ENCODE assay signal across 26 cellular contexts in genomic region chr15:71185706-71186105, GRCh38.
"Had no signal": no experiment of that assay in that cellular context is flagged by ENCODE, and none has a peak within 500 bp of the region (broad histone marks: within the 10 kb centered on the region; RNA-seq: fewer than 3 reads in every experiment).

No MANE protein-coding gene starts in this region.

- H3K27me3 ChIP-seq: brain microvascular endothelial cell, Peyer's patch had no signal

- H3K4me1 Mint-ChIP-seq: activated CD4-positive, alpha-beta T cell treated with anti-CD3 and anti-CD28 coated beads, Interleukin-2, amount 10 ng/mL, durations not matched to agents 7 days and 5 days had no signal

- H3K9me3 Mint-ChIP-seq: activated CD4-positive, alpha-beta T cell treated with anti-CD3 and anti-CD28 coated beads, Interleukin-2, amount 10 ng/mL, durations not matched to agents 7 days and 5 days; activated naive CD4-positive, alpha-beta T cell treated with anti-CD3 and anti-CD28 coated beads for 36 hours; activated T-cell treated with anti-CD3 and anti-CD28 coated beads, Interleukin-2, amount 50 U/mL, for 24 hours; activated T-helper 2 cell treated with anti-CD3 and anti-CD28 coated beads, Interferon-gamma antibody, Interleukin-2, Interleukin-4, amounts not matched to agents 10 μg/mL and 5 μg/mL and 100 μg/mL, durations not matched to agents 14 hours and 24 hours and 36 hours had no signal

- H3K9me3 ChIP-seq: Peyer's patch had no signal

- H3K36me3 Mint-ChIP-seq: activated naive CD4-positive, alpha-beta T cell treated with anti-CD3 and anti-CD28 coated beads, Interleukin-2, amount 50 U/mL, for 72 hours had no signal

- H3K36me3 ChIP-seq: Peyer's patch, WERI-Rb-1 had no signal

- H3K4me1 ChIP-seq: Peyer's patch had no signal

- ATAC-seq: activated CD8-positive, alpha-beta T cell treated with anti-CD3 and anti-CD28 coated beads, Interleukin-2, amount 10 ng/mL, durations not matched to agents 7 days and 5 days; activated naive CD4-positive, alpha-beta T cell treated with anti-CD3 and anti-CD28 coated beads, Interleukin-2, amount 50 U/mL, for 72 hours had no signal

- H3K27ac ChIP-seq: brain microvascular endothelial cell, KMS-11, Peyer's patch, WERI-Rb-1 had no signal

- H3K4me3 ChIP-seq: Peyer's patch had no signal

- H3K4me3 Mint-ChIP-seq: activated CD4-positive, alpha-beta T cell treated with anti-CD3 and anti-CD28 coated beads, Interleukin-2, amount 10 ng/mL, durations not matched to agents 7 days and 5 days; activated CD8-positive, alpha-beta T cell treated with anti-CD3 and anti-CD28 coated beads, Interleukin-2, amount 10 ng/mL, durations not matched to agents 7 days and 5 days; activated naive CD4-positive, alpha-beta T cell treated with anti-CD3 and anti-CD28 coated beads for 36 hours; activated T-cell treated with anti-CD3 and anti-CD28 coated beads, Interleukin-2, amount 50 U/mL, for 24 hours had no signal

- H3K27ac Mint-ChIP-seq: activated CD4-positive, alpha-beta T cell treated with anti-CD3 and anti-CD28 coated beads, Interleukin-2, amount 10 ng/mL, durations not matched to agents 7 days and 5 days; activated CD8-positive, alpha-beta T cell treated with anti-CD3 and anti-CD28 coated beads, Interleukin-2, amount 10 ng/mL, durations not matched to agents 7 days and 5 days; activated naive CD4-positive, alpha-beta T cell treated with anti-CD3 and anti-CD28 coated beads for 36 hours; activated naive CD4-positive, alpha-beta T cell treated with anti-CD3 and anti-CD28 coated beads, Interleukin-2, amount 50 U/mL, for 72 hours; activated T-cell treated with anti-CD3 and anti-CD28 coated beads, Interleukin-2, amount 50 U/mL, for 24 hours; activated T-helper 2 cell treated with anti-CD3 and anti-CD28 coated beads, Interferon-gamma antibody, Interleukin-2, Interleukin-4, amounts not matched to agents 10 μg/mL and 5 μg/mL and 100 μg/mL, durations not matched to agents 14 hours and 24 hours and 36 hours had no signal

- DNase-seq: activated CD4-positive, alpha-beta T cell treated with anti-CD3 and anti-CD28 coated beads, Interleukin-2, amount 10 ng/mL, durations not matched to agents 7 days and 5 days; activated CD4-positive, alpha-beta T cell treated with anti-CD3 and anti-CD28 coated beads, Interleukin-2, amount 50 U/mL, for 48 hours; activated CD4-positive, CD25-positive, alpha-beta regulatory T cell; activated CD8-positive, alpha-beta T cell treated with anti-CD3 and anti-CD28 coated beads, Interleukin-2, amount 10 ng/mL, durations not matched to agents 7 days and 5 days; activated gamma-delta T cell treated with Interleukin-2 at 50 U/mL for 16 hours; activated naive CD4-positive, alpha-beta T cell treated with anti-CD3 and anti-CD28 coated beads for 36 hours; activated T-cell treated with anti-CD3 and anti-CD28 coated beads, Interleukin-2, amount 50 U/mL, for 24 hours; anterior cingulate cortex; brain microvascular endothelial cell; MM.1S; MV-4-11; NCI-H1092; NCI-H1436 treated with DMSO at 0.1 percent for 48 hours; NCI-H1694 treated with DMSO at 0.1 percent for 48 hours; NCI-H2029; NCI-H345; Peyer's patch; RPMI8226; SW 1271; T-helper 1 cell; T-helper 2 cell; T1000; WERI-Rb-1 had no signal
